15 cellular contexts compared by ENCODE assay signal in genomic region chr3:140832883-140833282, GRCh38.
A peak's percentile ranks its signal among the peaks of the same experiment; 100 is the strongest.
DNase-seq lines count a peak whose midpoint lies in the region; ATAC-seq, FAIRE-seq and TF ChIP-seq lines count a peak whose summit lies in the region.
"Had no signal": no experiment of that assay in that cellular context is flagged by ENCODE, and none has a peak within 500 bp of the region (broad histone marks: within the 10 kb centered on the region; RNA-seq: fewer than 3 reads in every experiment).

No MANE protein-coding gene starts in this region.

- CTCF ChIA-PET in HEK293T (lab: Yijun Ruan, JAX) = no interaction called here

- no peaks in the 10 kb centered on the region for H3K27me3 ChIP-seq in neural progenitor cell
- H3K27me3 ChIP-seq: sigmoid colon had no signal

- H3K27me3 Mint-ChIP-seq in naive B cell = peaks cover 0 to 8% (median 8%) of the 10 kb centered on the region in 3 donors
- peaks cover 3% of the 10 kb centered on the region for H3K27me3 Mint-ChIP-seq in neural progenitor cell (ENCODE audit: insufficient read depth, low read depth)

- H3K27ac ChIP-seq in neural progenitor cell = no peak overlapping the region
- H3K27ac ChIP-seq: lower lobe of right lung, sigmoid colon had no signal

- H3K4me2 ChIP-seq in neural progenitor cell = no peak overlapping the region

- peak overlapping the region in 5 of 8 donors; percentile 48 to 83 (median 67) for H3K4me3 Mint-ChIP-seq in naive B cell
- H3K4me3 Mint-ChIP-seq in neural progenitor cell = no peak overlapping the region
- H3K4me3 Mint-ChIP-seq: activated CD4-positive, alpha-beta memory T cell treated with anti-CD3 and anti-CD28 coated beads for 36 hours; CD4-positive, alpha-beta T cell had no signal

- H3K9me3 Mint-ChIP-seq in naive B cell = peaks cover 0 to 3% (median 0%) of the 10 kb centered on the region in 7 donors
- no peaks in the 10 kb centered on the region for H3K9me3 Mint-ChIP-seq in neural progenitor cell
- H3K9me3 Mint-ChIP-seq: activated CD4-positive, alpha-beta memory T cell treated with anti-CD3 and anti-CD28 coated beads for 36 hours; CD4-positive, alpha-beta T cell had no signal

- ATAC-seq in GM21576 (IDR thresholded peaks at IDR 0.05; ENCODE audit: unreplicated experiment) = peak; percentile 84
- peak in 1 of 2 donors; percentile 64 for ATAC-seq in naive B cell (ENCODE audit: low read depth in 2 of 2)
- no peak for ATAC-seq in SK-N-SH treated with all-trans-retinoic acid at 6 μM for 48 hours
- ATAC-seq: Panc1 had no signal

- H3K9ac ChIP-seq in neural progenitor cell = no peak overlapping the region

- H3K4me1 Mint-ChIP-seq in naive B cell (peaks cover 5 to 15% (median 6%) of the 10 kb centered on the region in 3 donors), neural progenitor cell (peaks cover 6% of the 10 kb centered on the region)

- H2AFZ ChIP-seq in neural progenitor cell (replicated peaks) = no peak overlapping the region

- FAIRE-seq in GM18507 (lab: Jason Lieb, UNC) = peak; percentile 84

- DNase-seq in GM18507 (ENCODE audit: extremely low spot score, insufficient read length, low read depth) = peak; percentile 26
- peak; percentile 92 to 93 for DNase-seq in NOMO-1 (lab: John Stamatoyannopoulos, UW; ENCODE audit: unreplicated experiment in 2 of 2)
- peak; percentile 14 for DNase-seq in naive B cell
- no peak for DNase-seq in HEK293T (ENCODE audit: extremely low spot score)
- DNase-seq in neural progenitor cell (ENCODE audit: low spot score) = no peak
- DNase-seq: activated CD4-positive, alpha-beta memory T cell treated with anti-CD3 and anti-CD28 coated beads for 36 hours; activated gamma-delta T cell; CD4-positive, alpha-beta T cell; effector CD8-positive, alpha-beta T cell; GOT3; lower lobe of right lung; sigmoid colon had no signal

- H3K36me3 Mint-ChIP-seq in naive B cell (no peaks in the 10 kb centered on the region), neural progenitor cell (no peaks in the 10 kb centered on the region)
- H3K36me3 Mint-ChIP-seq: activated CD4-positive, alpha-beta memory T cell treated with anti-CD3 and anti-CD28 coated beads for 36 hours had no signal

- no peak for TF ChIP-seq CTCF in neural progenitor cell (IDR thresholded peaks at IDR 0.05)

- no peaks in the 10 kb centered on the region for H3K79me2 ChIP-seq in neural progenitor cell (ENCODE audit: low read depth)

- H3K9me3 ChIP-seq in neural progenitor cell (ENCODE audit: low read depth) = no peaks in the 10 kb centered on the region
- H3K9me3 ChIP-seq: lower lobe of right lung, sigmoid colon had no signal

- POLR2A ChIA-PET in HEK293T (lab: Yijun Ruan, JAX) = no interaction called here

- H3K36me3 ChIP-seq in neural progenitor cell = no peaks in the 10 kb centered on the region
- H3K36me3 ChIP-seq: lower lobe of right lung, sigmoid colon had no signal

- H3F3A ChIP-seq in neural progenitor cell (ENCODE audit: low read depth) = no peaks in the 10 kb centered on the region

- no peaks in the 10 kb centered on the region for H4K20me1 ChIP-seq in neural progenitor cell (ENCODE audit: low read depth)

- no peaks in the 10 kb centered on the region for H3K4me1 ChIP-seq in neural progenitor cell
- H3K4me1 ChIP-seq: lower lobe of right lung, sigmoid colon had no signal

- H3K27ac Mint-ChIP-seq in naive B cell (peak overlapping the region in 3 of 6 donors; percentile 5 to 85 (median 69)), neural progenitor cell (no peak overlapping the region)
- H3K27ac Mint-ChIP-seq: activated CD4-positive, alpha-beta memory T cell treated with anti-CD3 and anti-CD28 coated beads for 36 hours; CD4-positive, alpha-beta T cell had no signal

- no peak overlapping the region for H3K4me3 ChIP-seq in neural progenitor cell
- H3K4me3 ChIP-seq: lower lobe of right lung, sigmoid colon had no signal

TF ChIP-seq in HEK293T, 16 proteins besides CTCF, POLR2A, EP300 and RAD21:
- no peak for TF ChIP-seq CTBP1 (IDR thresholded peaks at IDR 0.05; ENCODE audit: borderline replicate concordance)

TF ChIP-seq in SK-N-SH treated with all-trans-retinoic acid at 6 μM for 48 hours, 23 proteins besides CTCF, POLR2A, EP300 and RAD21:
- TF ChIP-seq CSDC2 (CRISPR knock-in tag; IDR thresholded peaks at IDR 0.05) = no peak
- TF ChIP-seq, protein P1, sequence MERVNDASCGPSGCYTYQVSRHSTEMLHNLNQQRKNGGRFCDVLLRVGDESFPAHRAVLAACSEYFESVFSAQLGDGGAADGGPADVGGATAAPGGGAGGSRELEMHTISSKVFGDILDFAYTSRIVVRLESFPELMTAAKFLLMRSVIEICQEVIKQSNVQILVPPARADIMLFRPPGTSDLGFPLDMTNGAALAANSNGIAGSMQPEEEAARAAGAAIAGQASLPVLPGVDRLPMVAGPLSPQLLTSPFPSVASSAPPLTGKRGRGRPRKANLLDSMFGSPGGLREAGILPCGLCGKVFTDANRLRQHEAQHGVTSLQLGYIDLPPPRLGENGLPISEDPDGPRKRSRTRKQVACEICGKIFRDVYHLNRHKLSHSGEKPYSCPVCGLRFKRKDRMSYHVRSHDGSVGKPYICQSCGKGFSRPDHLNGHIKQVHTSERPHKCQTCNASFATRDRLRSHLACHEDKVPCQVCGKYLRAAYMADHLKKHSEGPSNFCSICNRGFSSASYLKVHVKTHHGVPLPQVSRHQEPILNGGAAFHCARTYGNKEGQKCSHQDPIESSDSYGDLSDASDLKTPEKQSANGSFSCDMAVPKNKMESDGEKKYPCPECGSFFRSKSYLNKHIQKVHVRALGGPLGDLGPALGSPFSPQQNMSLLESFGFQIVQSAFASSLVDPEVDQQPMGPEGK (CRISPR knock-in tag; IDR thresholded peaks at IDR 0.05; ENCODE audit: borderline replicate concordance) = no peak
- TF ChIP-seq BACH2 (CRISPR knock-in tag; IDR thresholded peaks at IDR 0.05; ENCODE audit: borderline replicate concordance) = no peak
- no peak for TF ChIP-seq RARB (CRISPR knock-in tag; IDR thresholded peaks at IDR 0.05)
- no peak for TF ChIP-seq ZNF70 (CRISPR knock-in tag; IDR thresholded peaks at IDR 0.05)
- TF ChIP-seq, protein P2, sequence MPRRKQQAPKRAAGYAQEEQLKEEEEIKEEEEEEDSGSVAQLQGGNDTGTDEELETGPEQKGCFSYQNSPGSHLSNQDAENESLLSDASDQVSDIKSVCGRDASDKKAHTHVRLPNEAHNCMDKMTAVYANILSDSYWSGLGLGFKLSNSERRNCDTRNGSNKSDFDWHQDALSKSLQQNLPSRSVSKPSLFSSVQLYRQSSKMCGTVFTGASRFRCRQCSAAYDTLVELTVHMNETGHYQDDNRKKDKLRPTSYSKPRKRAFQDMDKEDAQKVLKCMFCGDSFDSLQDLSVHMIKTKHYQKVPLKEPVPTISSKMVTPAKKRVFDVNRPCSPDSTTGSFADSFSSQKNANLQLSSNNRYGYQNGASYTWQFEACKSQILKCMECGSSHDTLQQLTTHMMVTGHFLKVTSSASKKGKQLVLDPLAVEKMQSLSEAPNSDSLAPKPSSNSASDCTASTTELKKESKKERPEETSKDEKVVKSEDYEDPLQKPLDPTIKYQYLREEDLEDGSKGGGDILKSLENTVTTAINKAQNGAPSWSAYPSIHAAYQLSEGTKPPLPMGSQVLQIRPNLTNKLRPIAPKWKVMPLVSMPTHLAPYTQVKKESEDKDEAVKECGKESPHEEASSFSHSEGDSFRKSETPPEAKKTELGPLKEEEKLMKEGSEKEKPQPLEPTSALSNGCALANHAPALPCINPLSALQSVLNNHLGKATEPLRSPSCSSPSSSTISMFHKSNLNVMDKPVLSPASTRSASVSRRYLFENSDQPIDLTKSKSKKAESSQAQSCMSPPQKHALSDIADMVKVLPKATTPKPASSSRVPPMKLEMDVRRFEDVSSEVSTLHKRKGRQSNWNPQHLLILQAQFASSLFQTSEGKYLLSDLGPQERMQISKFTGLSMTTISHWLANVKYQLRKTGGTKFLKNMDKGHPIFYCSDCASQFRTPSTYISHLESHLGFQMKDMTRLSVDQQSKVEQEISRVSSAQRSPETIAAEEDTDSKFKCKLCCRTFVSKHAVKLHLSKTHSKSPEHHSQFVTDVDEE (CRISPR knock-in tag; IDR thresholded peaks at IDR 0.05) = no peak
- no peak for TF ChIP-seq ARNTL (CRISPR knock-in tag; IDR thresholded peaks at IDR 0.05; ENCODE audit: borderline replicate concordance, low read depth)
- no peak for TF ChIP-seq CSRNP3 (CRISPR knock-in tag; IDR thresholded peaks at IDR 0.05)
- TF ChIP-seq ZNF8 (CRISPR knock-in tag; IDR thresholded peaks at IDR 0.05) = no peak
- no peak for TF ChIP-seq TOX (CRISPR knock-in tag; IDR thresholded peaks at IDR 0.05; ENCODE audit: borderline replicate concordance)
- no peak for TF ChIP-seq ZFP30 (CRISPR knock-in tag; IDR thresholded peaks at IDR 0.05)
- TF ChIP-seq ISL1 (CRISPR knock-in tag; IDR thresholded peaks at IDR 0.05) = no peak
- TF ChIP-seq POU6F1 (CRISPR knock-in tag; IDR thresholded peaks at IDR 0.05; ENCODE audit: borderline replicate concordance, low read depth) = no peak
- no peak for TF ChIP-seq ZNF565 (CRISPR knock-in tag; conservative IDR thresholded peaks at IDR 0.05; ENCODE audit: low read depth)

Comparison
In these comparisons a context has a peak if more than half of its experiments do, and no peak if none do; other contexts are left out.
1. DNase-seq: peak in GM18507 (single experiment), NOMO-1 (2 of 2) and naive B cell (single experiment); none in HEK293T (single experiment) and neural progenitor cell (single experiment).